In genomic region chr2:189149981-189150380, GRCh38 we compare ENCODE assay signal across 13 cellular contexts. TPM values are rescaled to one million over a fixed set of nuclear protein-coding genes. Genes with fewer than 3 reads are reported as not detected.
DNase-seq lines count a peak whose midpoint lies in the region; ATAC-seq, FAIRE-seq and TF ChIP-seq lines count a peak whose summit lies in the region.
"Had no signal": no experiment of that assay in that cellular context is flagged by ENCODE, and none has a peak within 500 bp of the region (broad histone marks: within the 10 kb centered on the region; RNA-seq: fewer than 3 reads in every experiment).

No MANE protein-coding gene starts in this region.

- H3K4me1 ChIP-seq in liver (ENCODE audit: control insufficient read depth in 4 of 4, insufficient read depth in 4 of 4, low read length in 3 of 4), result peaks cover 0 to 4% (median 1%) of the 10 kb centered on the region in 4 donors
- no peaks in the 10 kb centered on the region for H3K4me1 ChIP-seq in HepG2 (ENCODE audit: insufficient read depth, low read length)
- no peaks in the 10 kb centered on the region for H3K4me1 ChIP-seq in BE2C
- H3K4me1 ChIP-seq: BLaER1 treated with 17β-estradiol and CSF1 and Interleukin-3, amounts not matched to agents 10 nM and 100 nM; neural progenitor cell had no signal

- no peak for TF ChIP-seq POLR2A in HepG2 (IDR thresholded peaks at IDR 0.05; ENCODE audit: insufficient read depth in 1 of 2, low read depth in 2 of 2, low read length in 2 of 2)

- ATAC-seq in HepG2 (no peak), GM19035 (IDR thresholded peaks at IDR 0.05; ENCODE audit: unreplicated experiment) (no peak), GM19463 (IDR thresholded peaks at IDR 0.05; ENCODE audit: unreplicated experiment) (no peak)
- ATAC-seq: activated T-helper 17 cell treated with anti-CD3 and anti-CD28 coated beads, Interleukin-2, amount 50 U/mL, for 72 hours had no signal

- intact Hi-C loops in HepG2 (cut with micrococcal nuclease; ENCODE audit: unreplicated experiment), result no loop called here

- no peaks in the 10 kb centered on the region for H3K79me2 ChIP-seq in HepG2 (ENCODE audit: insufficient read depth, low read length)

- no peak overlapping the region for H2AFZ ChIP-seq in HepG2 (ENCODE audit: low read length)
- H2AFZ ChIP-seq: neural progenitor cell had no signal

- POLR2A ChIA-PET in HepG2 (lab: Yijun Ruan, JAX), result no interaction called here

- no peak overlapping the region for H3K27ac ChIP-seq in liver (ENCODE audit: low read depth in 1 of 2, low read length in 2 of 2)
- no peak overlapping the region for H3K27ac ChIP-seq in HepG2 (ENCODE audit: extremely low read length, insufficient read depth, low read length)
- 0 out of 2 replicates have a peak overlapping the region, but pooled peaks have one; percentile 13 for H3K27ac ChIP-seq in VCaP
- H3K27ac ChIP-seq: BLaER1 treated with 17β-estradiol and CSF1 and Interleukin-3, amounts not matched to agents 10 nM and 100 nM; neural progenitor cell had no signal

- TF ChIP-seq CTCF in liver (IDR thresholded peaks at IDR 0.05; ENCODE audit: low read depth, low read length, missing input control) (no peak), HepG2 (CRISPR knock-in tag; IDR thresholded peaks at IDR 0.05) (no peak), VCaP (conservative IDR thresholded peaks at IDR 0.05) (no peak), BE2C (IDR thresholded peaks at IDR 0.05; ENCODE audit: low read depth, low read length) (no peak)

- no TSS peak for BruUV-seq in HepG2 (replicated peaks; lab: Mats Ljungman, UMichigan)

- no peak for TF ChIP-seq RAD21 in liver (IDR thresholded peaks at IDR 0.05)
- TF ChIP-seq RAD21 in HepG2 (CRISPR knock-in tag; IDR thresholded peaks at IDR 0.05), result no peak

- H3K36me3 ChIP-seq in liver (ENCODE audit: control insufficient read depth in 4 of 4, insufficient read depth in 3 of 4, low read depth in 1 of 4, low read length in 3 of 4) (no peaks in the 10 kb centered on the region), HepG2 (replicated peaks in 1 of 2; ENCODE audit: control insufficient read depth in 1 of 2, insufficient read depth in 2 of 2, low read length in 2 of 2) (no peaks in the 10 kb centered on the region), BE2C (no peaks in the 10 kb centered on the region)
- H3K36me3 ChIP-seq: BLaER1 treated with 17β-estradiol and CSF1 and Interleukin-3, amounts not matched to agents 10 nM and 100 nM; neural progenitor cell had no signal

- no peak for TF ChIP-seq EP300 in HepG2 (IDR thresholded peaks at IDR 0.05; ENCODE audit: low read depth in 2 of 2, low read length in 2 of 2)
- no peak for TF ChIP-seq EP300 in HepG2 (CRISPR knock-in tag; IDR thresholded peaks at IDR 0.05; ENCODE audit: borderline replicate concordance)

- H3K9ac ChIP-seq in liver (ENCODE audit: low read depth in 1 of 2, low read length in 2 of 2) (no peak overlapping the region), HepG2 (ENCODE audit: insufficient read depth, low read depth, low read length) (no peak overlapping the region)
- H3K9ac ChIP-seq: BLaER1 treated with 17β-estradiol and CSF1 and Interleukin-3, amounts not matched to agents 10 nM and 100 nM; neural progenitor cell had no signal

- WGBS in liver, result 9% methylated on average over 2 of the region's 2 CpGs
- WGBS in HepG2 (ENCODE audit: low lambda C conversion rate), result 0% methylated on average over 2 of the region's 2 CpGs

- FAIRE-seq in HepG2 (lab: Jason Lieb, UNC), result no peak

- H3K9me3 ChIP-seq in liver (ENCODE audit: control insufficient read depth in 4 of 4, low read length in 3 of 4) (no peaks in the 10 kb centered on the region), HepG2 (ENCODE audit: low read length) (no peaks in the 10 kb centered on the region), BE2C (no peaks in the 10 kb centered on the region)
- H3K9me3 ChIP-seq: BLaER1 treated with 17β-estradiol and CSF1 and Interleukin-3, amounts not matched to agents 10 nM and 100 nM had no signal

- no peak overlapping the region for H3K4me3 ChIP-seq in liver (ENCODE audit: low read depth in 1 of 3, low read length in 3 of 3)
- no peak overlapping the region for H3K4me3 ChIP-seq in HepG2 (replicated peaks in 1 of 3; ENCODE audit: insufficient read depth in 1 of 3, low read depth in 2 of 3, low read length in 3 of 3)
- H3K4me3 ChIP-seq in BE2C (ENCODE audit: low read depth, low read length), result no peak overlapping the region
- H3K4me3 ChIP-seq: BLaER1 treated with 17β-estradiol and CSF1 and Interleukin-3, amounts not matched to agents 10 nM and 100 nM; neural progenitor cell had no signal

- H4K20me1 ChIP-seq in HepG2 (ENCODE audit: insufficient read depth, low read length), result no peaks in the 10 kb centered on the region
- H4K20me1 ChIP-seq: BLaER1 treated with 17β-estradiol and CSF1 and Interleukin-3, amounts not matched to agents 10 nM and 100 nM had no signal

- H3K27me3 ChIP-seq in liver (ENCODE audit: control insufficient read depth in 4 of 4, insufficient read depth in 4 of 4, low read length in 3 of 4) (no peaks in the 10 kb centered on the region), HepG2 (ENCODE audit: control insufficient read depth in 1 of 2, insufficient read depth in 2 of 2, low read length in 2 of 2) (no peaks in the 10 kb centered on the region), BE2C (no peaks in the 10 kb centered on the region)
- H3K27me3 ChIP-seq: BLaER1 treated with 17β-estradiol and CSF1 and Interleukin-3, amounts not matched to agents 10 nM and 100 nM; neural progenitor cell had no signal

- DNase-seq in HepG2 (ENCODE audit: low spot score) (no peak), iris pigment epithelial cell (ENCODE audit: low read depth) (peak; percentile 74), BE2C (no peak), NCI-H345 treated with DMSO at 0.1 percent for 48 hours (lab: John Stamatoyannopoulos, UW; ENCODE audit: unreplicated experiment) (no peak)
- DNase-seq: activated CD4-positive, CD25-positive, alpha-beta regulatory T cell treated with anti-CD3 and anti-CD28 coated beads, Interleukin-2, amount 50 U/mL, for 72 hours; stimulated activated CD4-positive, alpha-beta T cell treated with anti-CD3 and anti-CD28 coated beads, Interleukin-4, amount 100 ng/mL, for 24 hours had no signal

- no peak overlapping the region for H3K4me2 ChIP-seq in HepG2 (ENCODE audit: low read depth, low read length)
- H3K4me2 ChIP-seq: BLaER1 treated with 17β-estradiol and CSF1 and Interleukin-3, amounts not matched to agents 10 nM and 100 nM; neural progenitor cell had no signal

- in situ Hi-C loops in HepG2 (cut with HindIII; ENCODE audit: extremely low pct_ligation_motif_present, low pct_unique_long_range_greater_than_20kb), result no loop called here

- CTCF ChIA-PET in HepG2 (lab: Yijun Ruan, JAX; ENCODE audit: low intra/inter-chr PET ratio, low total read pairs), result no interaction called here

TF ChIP-seq in liver, 16 proteins besides CTCF, POLR2A, EP300 and RAD21 (continues in another document):
- no peak for TF ChIP-seq EGR1 (IDR thresholded peaks at IDR 0.05; ENCODE audit: low read depth in 2 of 2)
- TF ChIP-seq GABPA (IDR thresholded peaks at IDR 0.05 in 1 of 2, conservative IDR thresholded peaks at IDR 0.05 in 1 of 2), result no peak
- TF ChIP-seq HNF4A (conservative IDR thresholded peaks at IDR 0.05), result no peak
- TF ChIP-seq ATF3 (IDR thresholded peaks at IDR 0.05), result no peak
- peak in 1 of 2 donors; percentile 21 for TF ChIP-seq RXRA (IDR thresholded peaks at IDR 0.05)

TF ChIP-seq in HepG2, 621 proteins besides CTCF, POLR2A, EP300 and RAD21 (continues in another document):
- TF ChIP-seq ZNF761 (CRISPR knock-in tag; conservative IDR thresholded peaks at IDR 0.05) (no peak), NFE2 (CRISPR knock-in tag; IDR thresholded peaks at IDR 0.05) (no peak), ATF7 (IDR thresholded peaks at IDR 0.05) (no peak), ATF7 (CRISPR knock-in tag; IDR thresholded peaks at IDR 0.05) (no peak), BRD4 (CRISPR knock-in tag; IDR thresholded peaks at IDR 0.05) (no peak), ZNF891 (CRISPR knock-in tag; IDR thresholded peaks at IDR 0.05) (no peak), SIN3B (IDR thresholded peaks at IDR 0.05; ENCODE audit: low read length) (no peak)

RNA-seq across cellular contexts. Expression of gene COL5A2, which starts 29.6 kb away (rescaled TPM):
- total RNA-seq in liver (10 to 100 TPM; 11.6 to 83.5 TPM), HepG2 (2016; rRNA removed; fragmentation: Illumina TruSeq; extraction: Trizol) (1.5 and 1.6 TPM in 2 replicates)
- polyA plus RNA-seq in liver (1 to 10 TPM; 3.2 to 6.5 TPM), HepG2 (2011; rRNA removed) (0.83 and 0.90 TPM in 2 replicates)
- total RNA-seq in HepG2 (2016; cell fraction: cytosol; rRNA removed; fragmentation: Illumina TruSeq; extraction: Trizol; ENCODE audit: low read depth), result 0.10 and 0.26 TPM in 2 replicates
- total RNA-seq in HepG2 (2016; cell fraction: insoluble cytoplasmic fraction; rRNA removed; fragmentation: Illumina TruSeq; extraction: Trizol), result 1.3 and 1.7 TPM in 2 replicates
- 0.38 and 0.43 TPM in 2 replicates for total RNA-seq in HepG2 (2016; cell fraction: membrane; rRNA removed; fragmentation: Illumina TruSeq; extraction: Trizol)
- 1.4 and 1.6 TPM in 2 replicates for total RNA-seq in HepG2 (2016; cell fraction: nucleus; rRNA removed; fragmentation: Illumina TruSeq; extraction: Trizol)
- polyA plus RNA-seq in HepG2 (2011; cell fraction: cytosol; rRNA removed), result 0.23 and 0.27 TPM in 2 replicates
- polyA plus RNA-seq in HepG2 (2011; cell fraction: nucleus; rRNA removed), result 3.2 and 3.9 TPM in 2 replicates
- 0.32 TPM in 2 replicates for polyA plus RNA-seq in HepG2 (2012)
- polyA plus RNA-seq in HepG2 (2016; cell fraction: cytosol; fragmentation: Illumina TruSeq; extraction: Trizol; ENCODE audit: low read depth), result 0.07 and 0.10 TPM in 2 replicates
- polyA plus RNA-seq in HepG2 (2016; cell fraction: insoluble cytoplasmic fraction; fragmentation: Illumina TruSeq; extraction: Trizol; ENCODE audit: low read depth), result 1.1 and 1.4 TPM in 2 replicates
- 0.24 and 0.29 TPM in 2 replicates for polyA plus RNA-seq in HepG2 (2016; cell fraction: membrane; fragmentation: Illumina TruSeq; extraction: Trizol; ENCODE audit: low read depth)
- 1.9 and 2.6 TPM in 2 replicates for polyA plus RNA-seq in HepG2 (2016; cell fraction: nucleus; fragmentation: Illumina TruSeq; extraction: Trizol; ENCODE audit: insufficient read depth, low read depth)
- 0.80 and 3.3 TPM in 2 replicates for polyA minus RNA-seq in HepG2 (2011; rRNA and poly(A)+ RNA removed; ENCODE audit: low replicate concordance)
- 0.20 TPM in 1 of 2 replicates, not detected in the other for polyA minus RNA-seq in HepG2 (2011; cell fraction: cytosol; rRNA and poly(A)+ RNA removed)
- 0.75 and 1.4 TPM in 2 replicates for polyA minus RNA-seq in HepG2 (2011; cell fraction: nucleus; rRNA and poly(A)+ RNA removed)
- 2.8 TPM for polyA plus RNA-seq in BE2C (2012; ENCODE audit: insufficient read depth, insufficient read length, low read depth)

Comparison
In these comparisons a context has a peak if more than half of its experiments do, and no peak if none do; other contexts are left out.
1. RNA of gene COL5A2, which starts 29.6 kb away (total RNA-seq): 11.6 to 83.5 TPM in liver; 0.10 to 1.7 TPM in HepG2; every median in the first group is over 4 times any median in the second.